Comparison of ENCODE assay signal across 25 cellular contexts in genomic region chr5:78753093-78753531, GRCh38.
DNase-seq lines count a peak whose midpoint lies in the region; ATAC-seq, FAIRE-seq and TF ChIP-seq lines count a peak whose summit lies in the region.
"Had no signal": no experiment of that assay in that cellular context is flagged by ENCODE, and none has a peak within 500 bp of the region (broad histone marks: within the 10 kb centered on the region; RNA-seq: fewer than 3 reads in every experiment).

No MANE protein-coding gene starts in this region.

- CTCF ChIA-PET in MCF 10A (lab: Yijun Ruan, JAX): interaction anchor here (0.6 kb wide), 1 partner anchor 770 kb away, joined by 3 read pairs; no protein-coding TSS in a partner anchor
- CTCF ChIA-PET in mammary epithelial cell (lab: Charles Lee; ENCODE audit: low non-redundant PET): no interaction called here

- no peaks in the 10 kb centered on the region for H3K79me2 ChIP-seq in mammary epithelial cell (ENCODE audit: insufficient read depth, low read length)
- no peaks in the 10 kb centered on the region for H3K79me2 ChIP-seq in astrocyte (ENCODE audit: insufficient read depth, low read length)

- H3K27ac ChIP-seq in mammary epithelial cell (ENCODE audit: insufficient read depth, low read depth, low read length) (no peak overlapping the region), astrocyte (ENCODE audit: low read depth, low read length) (no peak overlapping the region)
- H3K27ac ChIP-seq: 22Rv1, BLaER1, neural progenitor cell, spleen, upper lobe of right lung had no signal

- H3K4me2 ChIP-seq in mammary epithelial cell (ENCODE audit: insufficient read depth, low read depth, low read length) (no peak overlapping the region), astrocyte (ENCODE audit: low read length) (no peak overlapping the region)
- H3K4me2 ChIP-seq: BLaER1, neural progenitor cell, SK-N-SH had no signal

- peaks cover 15% of the 10 kb centered on the region for H3K4me1 Mint-ChIP-seq in MCF 10A (ENCODE audit: insufficient read depth, unreplicated experiment)
- peaks cover 33% of the 10 kb centered on the region for H3K4me1 Mint-ChIP-seq in astrocyte (ENCODE audit: low read depth, unreplicated experiment)
- H3K4me1 Mint-ChIP-seq in activated T-cell treated with anti-CD3 and anti-CD28 coated beads, Interleukin-2, amount 50 U/mL, for 72 hours (ENCODE audit: low read depth): peaks cover 13% of the 10 kb centered on the region
- peaks cover 13% of the 10 kb centered on the region for H3K4me1 Mint-ChIP-seq in stimulated activated naive CD8-positive, alpha-beta T cell treated with anti-CD3 and anti-CD28 coated beads, Interleukin-15, amount 100 ng/mL, for 72 hours

- dilution Hi-C loops in mammary epithelial cell (cut with HindIII; ENCODE audit: low sequenced_read_pairs): no loop called here

- H3K27me3 ChIP-seq in mammary epithelial cell (ENCODE audit: insufficient read depth, low read length) (no peaks in the 10 kb centered on the region), astrocyte (ENCODE audit: insufficient read depth, low read length) (peaks cover 18% of the 10 kb centered on the region)
- H3K27me3 ChIP-seq: BLaER1, neural progenitor cell, spleen, upper lobe of right lung had no signal

- BruUV-seq in MCF 10A (replicated peaks; lab: Mats Ljungman, UMichigan) (no TSS peak), mammary epithelial cell (replicated peaks; lab: Mats Ljungman, UMichigan) (no TSS peak)

- no peaks in the 10 kb centered on the region for H4K20me1 ChIP-seq in mammary epithelial cell (ENCODE audit: insufficient read depth, low read length)
- no peaks in the 10 kb centered on the region for H4K20me1 ChIP-seq in astrocyte (ENCODE audit: insufficient read depth, low read length)
- H4K20me1 ChIP-seq: BLaER1 had no signal

- H3K9me3 ChIP-seq in mammary epithelial cell (replicated peaks; ENCODE audit: insufficient read depth, low read length): no peaks in the 10 kb centered on the region
- no peaks in the 10 kb centered on the region for H3K9me3 ChIP-seq in astrocyte (ENCODE audit: insufficient read depth, low read depth, low read length)
- H3K9me3 ChIP-seq: BLaER1, SK-N-SH, spleen, upper lobe of right lung had no signal

- no peak for ATAC-seq in activated T-cell treated with anti-CD3 and anti-CD28 coated beads, Interleukin-2, amount 50 U/mL, for 72 hours (replicated peaks in 1 of 2)
- ATAC-seq in stimulated activated naive CD8-positive, alpha-beta T cell treated with anti-CD3 and anti-CD28 coated beads, Interleukin-15, amount 100 ng/mL, for 72 hours: no peak
- no peak for ATAC-seq in HG03565 (IDR thresholded peaks at IDR 0.05; ENCODE audit: unreplicated experiment)
- ATAC-seq: esophagus mucosa, upper lobe of right lung had no signal

- 59% methylated on average over 3 of the region's 4 CpGs for WGBS in mammary epithelial cell (ENCODE audit: low coverage, missing lambda C conversion rate)

- H3K9me3 Mint-ChIP-seq in MCF 10A (ENCODE audit: unreplicated experiment) (no peaks in the 10 kb centered on the region), astrocyte (ENCODE audit: unreplicated experiment) (no peaks in the 10 kb centered on the region)
- no peaks in the 10 kb centered on the region for H3K9me3 Mint-ChIP-seq in activated T-cell treated with anti-CD3 and anti-CD28 coated beads, Interleukin-2, amount 50 U/mL, for 72 hours
- no peaks in the 10 kb centered on the region for H3K9me3 Mint-ChIP-seq in stimulated activated naive CD8-positive, alpha-beta T cell treated with anti-CD3 and anti-CD28 coated beads, Interleukin-15, amount 100 ng/mL, for 72 hours
- H3K9me3 Mint-ChIP-seq: activated B cell treated with CpG ODN at 0.5 μM for 24 hours; activated CD4-positive, alpha-beta memory T cell treated with anti-CD3 and anti-CD28 coated beads for 36 hours; central memory CD8-positive, alpha-beta T cell; H9; neural progenitor cell had no signal

- intact Hi-C loops in MCF 10A (cut with micrococcal nuclease) (no loop called here), mammary epithelial cell (cut with micrococcal nuclease) (no loop called here)

- H2AFZ ChIP-seq in mammary epithelial cell (ENCODE audit: low read depth, low read length): no peak overlapping the region
- H2AFZ ChIP-seq in astrocyte (ENCODE audit: low read depth, low read length): no peak overlapping the region
- H2AFZ ChIP-seq: neural progenitor cell had no signal

- no peaks in the 10 kb centered on the region for H3K4me1 ChIP-seq in mammary epithelial cell (ENCODE audit: insufficient read depth, low read length)
- peaks cover 12% of the 10 kb centered on the region for H3K4me1 ChIP-seq in astrocyte (ENCODE audit: insufficient read depth, low read length)
- H3K4me1 ChIP-seq: neural progenitor cell, upper lobe of right lung had no signal

- POLR2A ChIA-PET in MCF 10A (lab: Yijun Ruan, JAX): no interaction called here

- H3K36me3 Mint-ChIP-seq in MCF 10A (ENCODE audit: insufficient read depth, unreplicated experiment) (no peaks in the 10 kb centered on the region), astrocyte (ENCODE audit: low read depth, unreplicated experiment) (no peaks in the 10 kb centered on the region)
- H3K36me3 Mint-ChIP-seq in activated T-cell treated with anti-CD3 and anti-CD28 coated beads, Interleukin-2, amount 50 U/mL, for 72 hours (ENCODE audit: insufficient read depth in 2 of 2): no peaks in the 10 kb centered on the region
- H3K36me3 Mint-ChIP-seq: activated CD4-positive, alpha-beta memory T cell treated with anti-CD3 and anti-CD28 coated beads for 36 hours; neural progenitor cell had no signal

- H3K36me3 ChIP-seq in mammary epithelial cell (ENCODE audit: insufficient read depth, low read length) (no peaks in the 10 kb centered on the region), astrocyte (ENCODE audit: insufficient read depth, low read length) (no peaks in the 10 kb centered on the region)
- H3K36me3 ChIP-seq: BLaER1, neural progenitor cell, spleen, upper lobe of right lung had no signal

- in situ Hi-C loops in mammary epithelial cell (cut with MboI; ENCODE audit: low sequenced_read_pairs in 2 of 2): no loop called here

- no peak for FAIRE-seq in astrocyte (lab: Jason Lieb, UNC)

- H3K4me3 ChIP-seq in mammary epithelial cell (replicated peaks in 1 of 3; ENCODE audit: insufficient read depth in 1 of 3, low read depth in 2 of 3, low read length in 3 of 3): no peak overlapping the region
- no peak overlapping the region for H3K4me3 ChIP-seq in astrocyte (ENCODE audit: insufficient read depth, low read depth, low read length)
- H3K4me3 ChIP-seq: BLaER1, neural progenitor cell, spleen, upper lobe of right lung had no signal

- H3K4me3 Mint-ChIP-seq in MCF 10A (ENCODE audit: unreplicated experiment) (no peak overlapping the region), astrocyte (ENCODE audit: unreplicated experiment) (no peak overlapping the region)
- H3K4me3 Mint-ChIP-seq in activated T-cell treated with anti-CD3 and anti-CD28 coated beads, Interleukin-2, amount 50 U/mL, for 72 hours: no peak overlapping the region
- H3K4me3 Mint-ChIP-seq in stimulated activated naive CD8-positive, alpha-beta T cell treated with anti-CD3 and anti-CD28 coated beads, Interleukin-15, amount 100 ng/mL, for 72 hours: no peak overlapping the region
- H3K4me3 Mint-ChIP-seq: activated B cell treated with CpG ODN at 0.5 μM for 24 hours; activated CD4-positive, alpha-beta memory T cell treated with anti-CD3 and anti-CD28 coated beads for 36 hours; central memory CD8-positive, alpha-beta T cell; H9; neural progenitor cell had no signal

- H3K9ac ChIP-seq in mammary epithelial cell (ENCODE audit: insufficient read depth, low read length): no peak overlapping the region
- no peak overlapping the region for H3K9ac ChIP-seq in astrocyte (ENCODE audit: low read length)
- H3K9ac ChIP-seq: BLaER1, neural progenitor cell, SK-N-SH had no signal

- peak; percentile 13 for DNase-seq in MCF 10A (ENCODE audit: unreplicated experiment)
- DNase-seq in mammary epithelial cell: no peak
- no peak for DNase-seq in astrocyte (ENCODE audit: low read depth)
- DNase-seq in fibroblast of peridontal ligament (ENCODE audit: extremely low read depth): peak; percentile 76
- no peak for DNase-seq in activated T-cell treated with anti-CD3 and anti-CD28 coated beads, Interleukin-2, amount 50 U/mL, for 72 hours
- DNase-seq in cortex of kidney (lab: John Stamatoyannopoulos, UW): no peak
- no peak for DNase-seq in stimulated activated naive CD8-positive, alpha-beta T cell treated with anti-CD3 and anti-CD28 coated beads, Interleukin-15, amount 100 ng/mL, for 72 hours
- DNase-seq: activated B cell treated with CpG ODN at 0.5 μM for 24 hours; activated CD4-positive, alpha-beta memory T cell treated with anti-CD3 and anti-CD28 coated beads for 36 hours; activated T-cell treated with anti-CD3 and anti-CD28 coated beads for 4 hours; amygdala; effector CD4-positive, alpha-beta T cell; H9; NCI-H2107; NCI-H510A treated with DMSO at 0.1 percent for 48 hours; NK-92 treated with Interleukin-12 subunit alpha and Interleukin-12 subunit beta, amount 100 ng/mL, for 24 hours; SK-N-SH; spleen; upper lobe of right lung had no signal

- H3K27ac Mint-ChIP-seq in MCF 10A (ENCODE audit: low read depth, unreplicated experiment) (no peak overlapping the region), astrocyte (ENCODE audit: unreplicated experiment) (peak overlapping the region; percentile 56)
- H3K27ac Mint-ChIP-seq in activated T-cell treated with anti-CD3 and anti-CD28 coated beads, Interleukin-2, amount 50 U/mL, for 72 hours: no peak overlapping the region
- H3K27ac Mint-ChIP-seq in stimulated activated naive CD8-positive, alpha-beta T cell treated with anti-CD3 and anti-CD28 coated beads, Interleukin-15, amount 100 ng/mL, for 72 hours: no peak overlapping the region
- H3K27ac Mint-ChIP-seq: activated B cell treated with CpG ODN at 0.5 μM for 24 hours; activated CD4-positive, alpha-beta memory T cell treated with anti-CD3 and anti-CD28 coated beads for 36 hours; H9; neural progenitor cell had no signal

- no peak for TF ChIP-seq CTCF in MCF 10A (IDR thresholded peaks at IDR 0.05; ENCODE audit: unreplicated experiment)
- TF ChIP-seq CTCF in mammary epithelial cell (conservative IDR thresholded peaks at IDR 0.05 in 1 of 2, IDR thresholded peaks at IDR 0.05 in 1 of 2; ENCODE audit: extremely low read depth in 1 of 2, insufficient read depth in 1 of 2, low read depth in 1 of 2, low read length in 2 of 2): no peak
- TF ChIP-seq CTCF in astrocyte (IDR thresholded peaks at IDR 0.05; ENCODE audit: insufficient read depth, low read depth, low read length): no peak

- H3K27me3 Mint-ChIP-seq in MCF 10A (ENCODE audit: insufficient read depth, unreplicated experiment): no peaks in the 10 kb centered on the region
- H3K27me3 Mint-ChIP-seq in astrocyte (ENCODE audit: low read depth, unreplicated experiment): no peaks in the 10 kb centered on the region
- H3K27me3 Mint-ChIP-seq in activated T-cell treated with anti-CD3 and anti-CD28 coated beads, Interleukin-2, amount 50 U/mL, for 72 hours (ENCODE audit: low read depth): no peaks in the 10 kb centered on the region
- H3K27me3 Mint-ChIP-seq in stimulated activated naive CD8-positive, alpha-beta T cell treated with anti-CD3 and anti-CD28 coated beads, Interleukin-15, amount 100 ng/mL, for 72 hours: peaks cover 21% of the 10 kb centered on the region
- H3K27me3 Mint-ChIP-seq: activated B cell treated with CpG ODN at 0.5 μM for 24 hours had no signal

Comparison
In these comparisons a context has a peak if more than half of its experiments do, and no peak if none do; other contexts are left out.
1. DNase-seq: peak in MCF 10A (single experiment) and fibroblast of peridontal ligament (single experiment); none in mammary epithelial cell (single experiment), astrocyte (single experiment), activated T-cell treated with anti-CD3 and anti-CD28 coated beads, Interleukin-2, amount 50 U/mL, for 72 hours (0 of 2), cortex of kidney (single experiment) and stimulated activated naive CD8-positive, alpha-beta T cell treated with anti-CD3 and anti-CD28 coated beads, Interleukin-15, amount 100 ng/mL, for 72 hours (0 of 2).